ENCODE assay signal across 18 cellular contexts in the genomic region with DNA sequence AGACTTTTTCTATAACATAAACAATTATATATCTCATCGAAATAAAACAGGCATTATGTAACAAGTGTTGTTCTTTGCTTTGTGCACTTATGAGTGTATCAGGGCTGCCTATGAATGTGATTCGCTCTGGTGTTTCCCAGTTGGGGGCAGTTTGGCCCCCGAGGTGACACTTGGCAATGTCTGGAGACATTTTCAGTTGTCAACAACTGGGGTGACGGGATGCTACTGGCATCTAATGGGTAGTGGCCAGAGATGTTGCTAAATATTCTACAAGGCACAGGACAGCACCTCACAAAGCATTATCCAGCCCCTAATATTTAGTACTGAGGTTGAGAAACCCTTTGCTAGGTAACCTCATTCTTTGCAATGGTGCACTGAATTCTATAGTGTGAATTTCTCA.
"Had no signal": no experiment of that assay in that cellular context is flagged by ENCODE, and none has a peak within 500 bp of the region (broad histone marks: within the 10 kb centered on the region; RNA-seq: fewer than 3 reads in every experiment).

No MANE protein-coding gene starts in this region.

- ATAC-seq: activated CD4-positive, alpha-beta T cell treated with anti-CD3 and anti-CD28 coated beads for 36 hours; activated T-helper 17 cell treated with anti-CD3 and anti-CD28 coated beads, Interleukin-2, amount 50 U/mL, for 72 hours had no signal

- H3K9me3 ChIP-seq: colonic mucosa, esophagus squamous epithelium, thyroid gland had no signal

- H3K4me3 ChIP-seq: colonic mucosa, esophagus squamous epithelium, skin epidermis, thyroid gland had no signal

- H3K36me3 ChIP-seq: colonic mucosa, esophagus squamous epithelium, thyroid gland had no signal

- H3K4me1 ChIP-seq: colonic mucosa had no signal

- H3K27me3 ChIP-seq: colonic mucosa, esophagus squamous epithelium, thyroid gland had no signal

- DNase-seq: activated B cell treated with CpG ODN at 0.5 μM for 24 hours; activated CD4-positive, alpha-beta T cell treated with anti-CD3 and anti-CD28 coated beads for 36 hours; activated CD4-positive, alpha-beta T cell treated with anti-CD3 and anti-CD28 coated beads, Interleukin-2, amount 50 U/mL, for 4 hours; activated CD8-positive, alpha-beta memory T cell treated with anti-CD3 and anti-CD28 coated beads for 24 hours; activated CD8-positive, alpha-beta memory T cell treated with anti-CD3 and anti-CD28 coated beads, Interleukin-2, amount 50 U/mL, for 4 hours; activated T-cell treated with anti-CD3 and anti-CD28 coated beads, Interleukin-2, amount 50 U/mL, for 24 hours; esophagus squamous epithelium; naive B cell; occipital lobe; posterior cingulate gyrus; stimulated activated CD4-positive, alpha-beta T cell treated with anti-CD3 and anti-CD28 coated beads, Interleukin-1b, Interleukin-23, amount 100 ng/mL, for 48 hours; substantia nigra; T-helper 1 cell; T-helper 9 cell had no signal

- H3K27ac ChIP-seq: colonic mucosa, esophagus squamous epithelium, skin epidermis had no signal
